9 cellular contexts compared by ENCODE assay signal in genomic region chr15:31372635-31373091, GRCh38. TPM values are rescaled to one million over a fixed set of nuclear protein-coding genes. Genes with fewer than 3 reads are reported as not detected.
DNase-seq lines count a peak whose midpoint lies in the region; ATAC-seq and TF ChIP-seq lines count a peak whose summit lies in the region.
"Had no signal": no experiment of that assay in that cellular context is flagged by ENCODE, and none has a peak within 500 bp of the region (broad histone marks: within the 10 kb centered on the region; RNA-seq: fewer than 3 reads in every experiment).

No MANE protein-coding gene starts in this region.

- H3K18ac ChIP-seq in trophoblast cell (ENCODE audit: low read length) = peak overlapping the region; percentile 81

- TF ChIP-seq CTCF in gastroesophageal sphincter (IDR thresholded peaks at IDR 0.05) = no peak

- no peak overlapping the region for H2AFZ ChIP-seq in trophoblast cell (ENCODE audit: insufficient read depth, low read length, poor library complexity)

- H3K27ac ChIP-seq in SJCRH30 = peak overlapping the region; percentile 72
- H3K27ac ChIP-seq in gastroesophageal sphincter = peak overlapping the region in 3 of 4 donors; percentile 38 to 95 (median 74)
- H3K27ac ChIP-seq in trophoblast cell (ENCODE audit: low read depth, low read length) = peak overlapping the region; percentile 89

- H3K36me3 ChIP-seq in SJCRH30 = no peaks in the 10 kb centered on the region
- H3K36me3 ChIP-seq in gastroesophageal sphincter = peaks cover 0 to 55% of the 10 kb centered on the region in 2 donors
- peaks cover 15 to 30% of the 10 kb centered on the region in 2 experiments for H3K36me3 ChIP-seq in trophoblast cell (ENCODE audit: control insufficient read depth in 1 of 2, insufficient read depth in 2 of 2, low read length in 2 of 2)

- peaks cover 45% of the 10 kb centered on the region for H3K79me1 ChIP-seq in trophoblast cell (ENCODE audit: low read length)

- H4K91ac ChIP-seq in trophoblast cell (ENCODE audit: low read depth, low read length) = peak overlapping the region; percentile 91

- no peak overlapping the region for H3K4me2 ChIP-seq in trophoblast cell (ENCODE audit: low read length)

- no peak for TF ChIP-seq POLR2A in gastroesophageal sphincter (IDR thresholded peaks at IDR 0.05)

- no peak overlapping the region for H3K9ac ChIP-seq in trophoblast cell (ENCODE audit: low read length)

- H3K4me1 ChIP-seq in SJCRH30 (peaks cover 18% of the 10 kb centered on the region), gastroesophageal sphincter (peaks cover 0 to 84% (median 39%) of the 10 kb centered on the region in 3 donors), trophoblast cell (ENCODE audit: control insufficient read depth in 1 of 2, insufficient read depth in 2 of 2, low read length in 2 of 2) (peaks cover 41 to 51% of the 10 kb centered on the region in 2 experiments)

- H4K8ac ChIP-seq in trophoblast cell (ENCODE audit: low read depth, low read length) = peak overlapping the region; percentile 75

- H2BK120ac ChIP-seq in trophoblast cell (ENCODE audit: insufficient read depth, low read length, poor library complexity) = peak overlapping the region; percentile 86

- peak overlapping the region; percentile 79 for H3K14ac ChIP-seq in trophoblast cell (ENCODE audit: low read length)

- H3K27me3 ChIP-seq in SJCRH30 (no peaks in the 10 kb centered on the region), gastroesophageal sphincter (no peaks in the 10 kb centered on the region), trophoblast cell (ENCODE audit: insufficient read depth, low read length) (no peaks in the 10 kb centered on the region)

- TF ChIP-seq EP300 in gastroesophageal sphincter (IDR thresholded peaks at IDR 0.05) = no peak

- no peak overlapping the region for H3K23ac ChIP-seq in trophoblast cell (ENCODE audit: low read length)

- H3K4me3 ChIP-seq in SJCRH30 = no peak overlapping the region
- no peak overlapping the region for H3K4me3 ChIP-seq in gastroesophageal sphincter
- H3K4me3 ChIP-seq in trophoblast cell (ENCODE audit: low read depth, low read length) = no peak overlapping the region

- peak overlapping the region; percentile 89 for H2BK12ac ChIP-seq in trophoblast cell (ENCODE audit: low read length)

- H3K9me3 ChIP-seq in SJCRH30 (replicated peaks) (peaks cover 3% of the 10 kb centered on the region; the same call in 1 of the 2 replicates), gastroesophageal sphincter (no peaks in the 10 kb centered on the region), trophoblast cell (ENCODE audit: insufficient read depth, low read depth, low read length) (peaks cover 12% of the 10 kb centered on the region)

- ATAC-seq in gastroesophageal sphincter = peak; percentile 81
- no peak for ATAC-seq in HG03439 (IDR thresholded peaks at IDR 0.05; ENCODE audit: unreplicated experiment)

- H4K12ac ChIP-seq in trophoblast cell (ENCODE audit: low read depth, low read length) = no peak overlapping the region

- peak overlapping the region; percentile 89 for H2BK5ac ChIP-seq in trophoblast cell (ENCODE audit: low read depth, low read length, poor library complexity)

- peaks cover 18% of the 10 kb centered on the region for H3K79me2 ChIP-seq in trophoblast cell (ENCODE audit: control insufficient read depth, insufficient read depth, low read length, poor library complexity)

- peak overlapping the region; percentile 49 for H3K4ac ChIP-seq in trophoblast cell (ENCODE audit: low read depth, low read length)

- DNase-seq in DMS 273 treated with DMSO at 0.1 percent for 48 hours (lab: John Stamatoyannopoulos, UW) = peak; percentile 65
- peak; percentile 97 to 98 for DNase-seq in SJCRH30
- DNase-seq in trophoblast cell = peak; percentile 97 to 98
- DNase-seq in cerebellar nuclear complex (lab: John Stamatoyannopoulos, UW) = no peak
- no peak for DNase-seq in NCI-H1694 (lab: John Stamatoyannopoulos, UW)
- no peak for DNase-seq in SW 1271 (lab: John Stamatoyannopoulos, UW)
- DNase-seq: NCI-H510A treated with DMSO at 0.1 percent for 48 hours had no signal

- H2AK5ac ChIP-seq in trophoblast cell (ENCODE audit: low read length) = peak overlapping the region; percentile 62

- WGBS in gastroesophageal sphincter (ENCODE audit: low coverage in 1 of 2), 2 donors = 23 to 50% methylated on average over 2 to 3 of the region's 14 CpGs
- no CpG with 5 or more reads among the region's 14 CpGs for WGBS in trophoblast cell (ENCODE audit: extremely low coverage, insufficient coverage, insufficient read length)

RNA-seq across cellular contexts. Expression of gene KLF13, which starts 46.0 kb away (rescaled TPM):
- 33.1 and 34.7 TPM in 2 replicates for total RNA-seq in SJCRH30 (2014; rRNA removed; shearing (Covaris generic))
- total RNA-seq in gastroesophageal sphincter = 100 to 1,000 TPM in 1 of 4 donors, 10 to 100 TPM in 3; 49.7 to 106 (median 76.1) TPM
- 76.0 and 79.4 TPM in 2 replicates for polyA plus RNA-seq in trophoblast cell (2013)

Comparison
In these comparisons a context has a peak if more than half of its experiments do, and no peak if none do; other contexts are left out.
1. DNase-seq: peak in DMS 273 treated with DMSO at 0.1 percent for 48 hours (single experiment), SJCRH30 (2 of 2) and trophoblast cell (2 of 2); none in cerebellar nuclear complex (0 of 2), NCI-H1694 (single experiment) and SW 1271 (0 of 2).
2. Peak in every context shown above with its lines, with median percentiles within 50 percentile points of each other: H3K27ac ChIP-seq.